ENCODE assay signal across 18 cellular contexts in genomic region chr7:120274899-120275298, GRCh38. TPM values are rescaled to one million over a fixed set of nuclear protein-coding genes. Genes with fewer than 3 reads are reported as not detected.
A peak's percentile ranks its signal among the peaks of the same experiment; 100 is the strongest.
DNase-seq lines count a peak whose midpoint lies in the region; ATAC-seq, FAIRE-seq and TF ChIP-seq lines count a peak whose summit lies in the region.
"Had no signal": no experiment of that assay in that cellular context is flagged by ENCODE, and none has a peak within 500 bp of the region (broad histone marks: within the 10 kb centered on the region; RNA-seq: fewer than 3 reads in every experiment).

No MANE protein-coding gene starts in this region.

- peaks cover 22% of the 10 kb centered on the region for H3K27me3 Mint-ChIP-seq in H9 (ENCODE audit: low read depth)
- peaks cover 22% of the 10 kb centered on the region for H3K27me3 Mint-ChIP-seq in astrocyte (ENCODE audit: low read depth, unreplicated experiment)
- H3K27me3 Mint-ChIP-seq in mesothelial cell of epicardium (ENCODE audit: low read depth), result peaks cover 29% of the 10 kb centered on the region

- no peak overlapping the region for H2BK120ac ChIP-seq in H9 (ENCODE audit: low read depth, low read length, poor library complexity, severe bottlenecking)

- H3K36me3 Mint-ChIP-seq in H9 (ENCODE audit: insufficient read depth in 1 of 3, low read depth in 3 of 3), result peaks cover 9 to 11% (median 9%) of the 10 kb centered on the region in 3 experiments
- H3K36me3 Mint-ChIP-seq in astrocyte (ENCODE audit: low read depth, unreplicated experiment), result no peaks in the 10 kb centered on the region
- H3K36me3 Mint-ChIP-seq in mesothelial cell of epicardium, result no peaks in the 10 kb centered on the region
- H3K36me3 Mint-ChIP-seq: CD8-positive, alpha-beta memory T cell had no signal

- H3K4me2 ChIP-seq in H9 (ENCODE audit: insufficient read depth, insufficient read length, low read length) (peak overlapping the region; percentile 84), astrocyte (ENCODE audit: low read length) (no peak overlapping the region)
- H3K4me2 ChIP-seq: BLaER1 had no signal

- no peak overlapping the region for H3K14ac ChIP-seq in H9 (ENCODE audit: insufficient read depth, low read length)

- peaks cover 12% of the 10 kb centered on the region for H3K23me2 ChIP-seq in H9 (ENCODE audit: insufficient read length, low read depth, low read length, poor library complexity, severe bottlenecking)

- no peaks in the 10 kb centered on the region; a peak in 2 of 5 replicates for H3K9me3 Mint-ChIP-seq in H9
- H3K9me3 Mint-ChIP-seq in astrocyte (ENCODE audit: unreplicated experiment), result no peaks in the 10 kb centered on the region
- no peaks in the 10 kb centered on the region for H3K9me3 Mint-ChIP-seq in mesothelial cell of epicardium

- peaks cover 44 to 48% of the 10 kb centered on the region in 2 experiments for H3K4me1 Mint-ChIP-seq in H9
- H3K4me1 Mint-ChIP-seq in astrocyte (ENCODE audit: low read depth, unreplicated experiment), result peaks cover 2% of the 10 kb centered on the region
- peaks cover 11% of the 10 kb centered on the region for H3K4me1 Mint-ChIP-seq in mesothelial cell of epicardium
- H3K4me1 Mint-ChIP-seq: CD8-positive, alpha-beta memory T cell had no signal

- no peaks in the 10 kb centered on the region for H3K79me1 ChIP-seq in H9 (ENCODE audit: insufficient read depth, low read depth, low read length, poor library complexity, severe bottlenecking)

- no peak overlapping the region for H4K8ac ChIP-seq in H9 (replicated peaks; ENCODE audit: insufficient read length, low read depth, low read length)

- CTCF ChIA-PET in GM10248 (lab: Yijun Ruan, JAX), result no interaction called here

- no peaks in the 10 kb centered on the region; the same call in 1 of the 2 replicates for H3K27me3 ChIP-seq in H9 (ENCODE audit: insufficient read depth, low read length)
- H3K27me3 ChIP-seq in astrocyte (ENCODE audit: insufficient read depth, low read length), result peaks cover 2% of the 10 kb centered on the region
- no peaks in the 10 kb centered on the region for H3K27me3 ChIP-seq in testis
- H3K27me3 ChIP-seq in foreskin keratinocyte, result peaks cover 21% of the 10 kb centered on the region
- H3K27me3 ChIP-seq in MG63, result no peaks in the 10 kb centered on the region

- H4K20me1 ChIP-seq in H9 (ENCODE audit: control insufficient read depth, insufficient read depth, insufficient read length), result no peaks in the 10 kb centered on the region
- no peaks in the 10 kb centered on the region for H4K20me1 ChIP-seq in astrocyte (ENCODE audit: insufficient read depth, low read length)
- H4K20me1 ChIP-seq: BLaER1 had no signal

- H2BK20ac ChIP-seq in H9 (ENCODE audit: low read depth, low read length, poor library complexity, severe bottlenecking), result no peak overlapping the region

- POLR2A ChIA-PET in GM10248 (lab: Yijun Ruan, JAX), result no interaction called here

- H3K4me3 ChIP-seq in astrocyte (ENCODE audit: insufficient read depth, low read depth, low read length) (no peak overlapping the region), testis (peak overlapping the region; percentile 2 to 53), MG63 (no peak overlapping the region)
- H3K4me3 ChIP-seq: BLaER1 had no signal

- H3K4ac ChIP-seq in H9 (ENCODE audit: low read depth, low read length), result no peak overlapping the region

- H4K5ac ChIP-seq in H9 (ENCODE audit: insufficient read length, low read depth, low read length), result no peak overlapping the region

- H3K27ac Mint-ChIP-seq in H9 (no peak overlapping the region), astrocyte (ENCODE audit: unreplicated experiment) (no peak overlapping the region), mesothelial cell of epicardium (no peak overlapping the region)
- H3K27ac Mint-ChIP-seq: CD8-positive, alpha-beta memory T cell had no signal

- ATAC-seq in foreskin keratinocyte, result no peak

- no peak overlapping the region for H3K18ac ChIP-seq in H9 (ENCODE audit: insufficient read length, low read depth, low read length)

- H3K23ac ChIP-seq in H9 (ENCODE audit: insufficient read length, low read depth, low read length), result no peak overlapping the region

- no peak for FAIRE-seq in astrocyte (lab: Jason Lieb, UNC)
- FAIRE-seq: RCC 7860 had no signal

- H3K4me3 Mint-ChIP-seq in H9 (peak overlapping the region; percentile 96 to 100; a peak in 4 of 5 replicates), astrocyte (ENCODE audit: unreplicated experiment) (peak overlapping the region; percentile 7), mesothelial cell of epicardium (peak overlapping the region; percentile 17)
- H3K4me3 Mint-ChIP-seq: CD8-positive, alpha-beta memory T cell had no signal

- H2AK5ac ChIP-seq in H9 (ENCODE audit: insufficient read length, low read length), result no peak overlapping the region

- H3K56ac ChIP-seq in H9 (ENCODE audit: insufficient read length, low read depth, low read length), result no peak overlapping the region

- TF ChIP-seq POLR2A in testis (IDR thresholded peaks at IDR 0.05), result no peak

- H3K9me3 ChIP-seq in H9 (ENCODE audit: control insufficient read depth, low read depth, low read length) (no peaks in the 10 kb centered on the region), astrocyte (ENCODE audit: insufficient read depth, low read depth, low read length) (no peaks in the 10 kb centered on the region), testis (no peaks in the 10 kb centered on the region), MG63 (no peaks in the 10 kb centered on the region)

- H3K36me3 ChIP-seq in astrocyte (ENCODE audit: insufficient read depth, low read length) (no peaks in the 10 kb centered on the region), testis (ENCODE audit: low read depth, missing control alignments) (no peaks in the 10 kb centered on the region), MG63 (no peaks in the 10 kb centered on the region)
- H3K36me3 ChIP-seq: BLaER1 had no signal

- intact Hi-C loops in testis (cut with DNase I; ENCODE audit: low total_unique reads), result no loop called here

- H3K79me2 ChIP-seq in H9 (ENCODE audit: insufficient read depth, low read length) (no peaks in the 10 kb centered on the region; the same call in 1 of the 2 replicates), astrocyte (ENCODE audit: insufficient read depth, low read length) (no peaks in the 10 kb centered on the region)

- H2BK15ac ChIP-seq in H9 (ENCODE audit: low read depth, low read length), result no peak overlapping the region

- H2AFZ ChIP-seq in H9 (ENCODE audit: low read length), result no peak overlapping the region
- H2AFZ ChIP-seq in astrocyte (ENCODE audit: low read depth, low read length), result no peak overlapping the region

- WGBS in H9 (ENCODE audit: extremely low coverage, insufficient read length, low lambda C conversion rate), result no CpG with 5 or more reads among the region's 27 CpGs
- WGBS in testis, 2 donors, result 84 to 88% methylated on average over 16 to 27 of the region's 27 CpGs

- H3K9ac ChIP-seq in H9 (ENCODE audit: extremely low read depth, insufficient read length, low read length) (no peak overlapping the region), astrocyte (ENCODE audit: low read length) (no peak overlapping the region)
- H3K9ac ChIP-seq: BLaER1 had no signal

- no peak overlapping the region for H3T11ph ChIP-seq in H9 (ENCODE audit: low read length)

- H2BK12ac ChIP-seq in H9 (ENCODE audit: insufficient read length, low read depth, low read length), result no peak overlapping the region

- H3K27ac ChIP-seq in H9 (ENCODE audit: insufficient read length, low read depth, low read length) (no peak overlapping the region), astrocyte (ENCODE audit: low read depth, low read length) (no peak overlapping the region), testis (no peak overlapping the region), foreskin keratinocyte (no peak overlapping the region)
- H3K27ac ChIP-seq: BLaER1 had no signal

- H2BK5ac ChIP-seq in H9 (ENCODE audit: insufficient read length, low read length), result no peak overlapping the region

- no peak for TF ChIP-seq CTCF in H9 (conservative IDR thresholded peaks at IDR 0.05)
- no peak for TF ChIP-seq CTCF in astrocyte (IDR thresholded peaks at IDR 0.05; ENCODE audit: insufficient read depth, low read depth, low read length)
- TF ChIP-seq CTCF in mesothelial cell of epicardium (IDR thresholded peaks at IDR 0.05; ENCODE audit: unreplicated experiment), result no peak
- TF ChIP-seq CTCF in testis (IDR thresholded peaks at IDR 0.05), result no peak
- no peak for TF ChIP-seq CTCF in GM10248 (IDR thresholded peaks at IDR 0.05; ENCODE audit: control extremely low read depth, extremely low read depth, low read depth, missing control alignments)
- TF ChIP-seq CTCF in foreskin keratinocyte (conservative IDR thresholded peaks at IDR 0.05), result no peak

- no peaks in the 10 kb centered on the region for H3K4me1 ChIP-seq in H9 (ENCODE audit: insufficient read depth, low read length)
- peaks cover 4% of the 10 kb centered on the region for H3K4me1 ChIP-seq in astrocyte (ENCODE audit: insufficient read depth, low read length)
- no peaks in the 10 kb centered on the region for H3K4me1 ChIP-seq in testis
- H3K4me1 ChIP-seq in foreskin keratinocyte, result no peaks in the 10 kb centered on the region
- H3K4me1 ChIP-seq: BLaER1 had no signal

- no peak overlapping the region for H4K91ac ChIP-seq in H9 (ENCODE audit: insufficient read length, low read depth, low read length)

- DNase-seq in H9 (no peak), astrocyte (ENCODE audit: low read depth) (no peak), mesothelial cell of epicardium (ENCODE audit: low spot score in 2 of 2, unreplicated experiment in 2 of 2) (no peak), testis (no peak), GM10248 (ENCODE audit: extremely low spot score) (no peak), foreskin keratinocyte (no peak), MG63 (no peak)
- DNase-seq: CD8-positive, alpha-beta memory T cell; KBM-7; NCI-H1092; NCI-H1694; NCI-H345; NCI-H82; SHP77 treated with DMSO at 0.1 percent for 48 hours had no signal

RNA-seq across cellular contexts. Expression of gene KCND2, which starts 1.9 kb away (rescaled TPM):
- 6.4 TPM in 2 replicates for total RNA-seq in H9 (2021)
- total RNA-seq in astrocyte, result 0.24 and 0.30 TPM in 2 replicates
- total RNA-seq in mesothelial cell of epicardium, result 3.2 to 3.9 TPM (median 3.7 TPM) in 3 replicates
- 1 to 10 TPM; 5.1 to 6.1 TPM for total RNA-seq in testis
- 3.8 TPM for polyA plus RNA-seq in testis (ENCODE audit: insufficient read depth, low read depth, low replicate concordance)
- total RNA-seq in foreskin keratinocyte, result not detected in 2 replicates
- not detected in 2 replicates for polyA plus RNA-seq in foreskin keratinocyte
- total RNA-seq in MG63 (2014; rRNA removed; shearing (Covaris generic); ENCODE audit: low replicate concordance), result 0.07 TPM in 1 of 2 replicates, not detected in the other
- total RNA-seq: CD8-positive, alpha-beta memory T cell; Daoy; HT1080 had no signal
- polyA plus RNA-seq: CD8-positive, alpha-beta memory T cell had no signal

Comparison
In these comparisons a context has a peak if more than half of its experiments do, and no peak if none do; other contexts are left out.
1. H3K4me3 Mint-ChIP-seq: peak in every context shown above with its lines; median percentile 98 in H9; 17 in mesothelial cell of epicardium; 7 in astrocyte.
2. H3K4me3 ChIP-seq: peak in testis (2 of 2); none in astrocyte (single experiment) and MG63 (single experiment).